ENCODE assay signal across 15 cellular contexts in the genomic region with DNA sequence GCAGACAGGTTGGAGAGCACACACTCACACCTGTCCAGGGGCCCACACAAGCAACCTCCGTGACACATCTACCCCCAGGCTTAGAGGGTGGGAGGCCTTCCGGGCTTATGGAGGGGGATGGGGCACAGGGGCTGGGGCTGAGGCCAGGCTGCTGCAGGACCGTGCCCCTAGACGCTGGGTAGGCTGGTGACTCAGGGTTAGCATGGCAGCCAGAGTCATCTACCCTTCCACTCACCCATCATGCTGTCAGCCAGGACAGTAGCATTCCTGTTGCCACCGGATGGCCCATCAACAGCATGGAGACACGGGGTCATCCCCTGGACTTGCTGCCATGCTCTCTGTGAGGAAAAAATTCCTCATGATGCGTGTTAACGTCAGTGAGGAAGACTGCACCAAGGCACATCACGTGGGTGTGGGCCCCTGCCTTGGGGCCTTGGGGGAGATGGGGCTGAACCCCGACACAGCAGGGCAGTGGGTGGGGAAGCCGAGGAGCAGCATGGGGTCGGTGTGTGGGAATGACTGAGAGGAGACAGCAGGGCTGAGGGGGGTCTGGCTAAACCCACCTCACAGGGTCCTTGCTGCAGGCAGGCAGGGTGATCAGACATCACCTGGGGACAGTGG. TPM values are rescaled to one million over a fixed set of nuclear protein-coding genes. Genes with fewer than 3 reads are reported as not detected.
A peak's percentile ranks its signal among the peaks of the same experiment; 100 is the strongest.
DNase-seq lines count a peak whose midpoint lies in the region; ATAC-seq, FAIRE-seq and TF ChIP-seq lines count a peak whose summit lies in the region.
"Had no signal": no experiment of that assay in that cellular context is flagged by ENCODE, and none has a peak within 500 bp of the region (broad histone marks: within the 10 kb centered on the region; RNA-seq: fewer than 3 reads in every experiment).

No MANE protein-coding gene starts in this region.

- no peaks in the 10 kb centered on the region for H3K9me3 Mint-ChIP-seq in WTC11
- H3K9me3 Mint-ChIP-seq: activated T-helper 17 cell treated with anti-CD3 and anti-CD28 coated beads, Interleukin-2, amount 50 U/mL, for 72 hours had no signal

- H3K36me3 Mint-ChIP-seq in WTC11: no peaks in the 10 kb centered on the region

- no peak for TF ChIP-seq CTCF in WTC11 (IDR thresholded peaks at IDR 0.05)
- TF ChIP-seq CTCF in foreskin keratinocyte (conservative IDR thresholded peaks at IDR 0.05): no peak

- no peak for FAIRE-seq in GM19239 (lab: Jason Lieb, UNC)
- FAIRE-seq: endothelial cell of umbilical vein, H54 had no signal

- peaks cover 6% of the 10 kb centered on the region; the same call in 1 of the 2 replicates for H3K4me1 Mint-ChIP-seq in WTC11

- H3K4me3 Mint-ChIP-seq in WTC11: no peak overlapping the region
- H3K4me3 Mint-ChIP-seq: activated T-helper 17 cell treated with anti-CD3 and anti-CD28 coated beads, Interleukin-2, amount 50 U/mL, for 72 hours had no signal

- ATAC-seq in WTC11: no peak
- ATAC-seq in foreskin keratinocyte: peak; percentile 17
- ATAC-seq: activated T-helper 17 cell treated with anti-CD3 and anti-CD28 coated beads, Interleukin-2, amount 50 U/mL, for 72 hours had no signal

- DNase-seq in activated effector memory CD4-positive, alpha-beta T cell treated with anti-CD3 and anti-CD28 coated beads, Interleukin-2, amount 50 U/mL, for 16 hours: peak; percentile 49
- DNase-seq in activated effector memory CD4-positive, alpha-beta T cell treated with Interleukin-2 at 50 U/mL for 16 hours: no peak
- DNase-seq in WTC11 (ENCODE audit: low spot score): peak; percentile 7
- no peak for DNase-seq in foreskin keratinocyte
- DNase-seq in posterior cingulate gyrus: peak in 7 of 10 donors; percentile 1 to 74 (median 7)
- DNase-seq in GM19239 (ENCODE audit: insufficient read length, low spot score): no peak
- no peak for DNase-seq in GM03348 (ENCODE audit: low spot score)
- no peak for DNase-seq in NCI-H2196 treated with DMSO at 0.1 percent for 48 hours (lab: John Stamatoyannopoulos, UW; ENCODE audit: unreplicated experiment)
- DNase-seq: glutamatergic neuron, NCI-H2107 had no signal

- H3K27ac Mint-ChIP-seq in WTC11: no peak overlapping the region
- H3K27ac Mint-ChIP-seq: activated T-helper 17 cell treated with anti-CD3 and anti-CD28 coated beads, Interleukin-2, amount 50 U/mL, for 72 hours had no signal

- POLR2A ChIA-PET in WTC11 (lab: Charles Lee): no interaction called here

- no peaks in the 10 kb centered on the region for H3K27me3 ChIP-seq in foreskin keratinocyte
- H3K27me3 ChIP-seq: SJSA1, tibial nerve had no signal

- CTCF ChIA-PET in WTC11 (lab: Charles Lee): no interaction called here

- H3K27me3 Mint-ChIP-seq in WTC11 (ENCODE audit: low read depth): no peaks in the 10 kb centered on the region
- H3K27me3 Mint-ChIP-seq: activated T-helper 17 cell treated with anti-CD3 and anti-CD28 coated beads, Interleukin-2, amount 50 U/mL, for 72 hours had no signal

- no peaks in the 10 kb centered on the region for H3K4me1 ChIP-seq in foreskin keratinocyte

- H3K27ac ChIP-seq in foreskin keratinocyte: no peak overlapping the region

- intact Hi-C loops in posterior cingulate gyrus (cut with DNase I): no loop called here

TF ChIP-seq in WTC11, 78 proteins besides CTCF, POLR2A, EP300 and RAD21:
- TF ChIP-seq CREM (CRISPR knock-in tag; IDR thresholded peaks at IDR 0.05): no peak
- no peak for TF ChIP-seq CBFB (CRISPR knock-in tag; IDR thresholded peaks at IDR 0.05; ENCODE audit: low read depth)
- TF ChIP-seq NR3C1 (CRISPR knock-in tag; conservative IDR thresholded peaks at IDR 0.05; ENCODE audit: low read depth): no peak

RNA-seq across cellular contexts. Expression of gene WNT9A, which starts 52.8 kb away (rescaled TPM):
- 1.1 to 1.5 TPM (median 1.3 TPM) in 3 replicates for total RNA-seq in WTC11 (2021)
- 0.53 and 2.0 TPM in 2 replicates for total RNA-seq in foreskin keratinocyte
- 0.39 and 1.6 TPM in 2 replicates for polyA plus RNA-seq in foreskin keratinocyte

Comparison
In these comparisons a context has a peak if more than half of its experiments do, and no peak if none do; other contexts are left out.
1. DNase-seq: peak in activated effector memory CD4-positive, alpha-beta T cell treated with anti-CD3 and anti-CD28 coated beads, Interleukin-2, amount 50 U/mL, for 16 hours (single experiment), WTC11 (single experiment) and posterior cingulate gyrus (7 of 10); none in activated effector memory CD4-positive, alpha-beta T cell treated with Interleukin-2 at 50 U/mL for 16 hours (single experiment), foreskin keratinocyte (0 of 2), GM19239 (single experiment), GM03348 (single experiment) and NCI-H2196 treated with DMSO at 0.1 percent for 48 hours (single experiment).